Comparison of ENCODE assay signal across 2 cellular contexts in the genomic region with DNA sequence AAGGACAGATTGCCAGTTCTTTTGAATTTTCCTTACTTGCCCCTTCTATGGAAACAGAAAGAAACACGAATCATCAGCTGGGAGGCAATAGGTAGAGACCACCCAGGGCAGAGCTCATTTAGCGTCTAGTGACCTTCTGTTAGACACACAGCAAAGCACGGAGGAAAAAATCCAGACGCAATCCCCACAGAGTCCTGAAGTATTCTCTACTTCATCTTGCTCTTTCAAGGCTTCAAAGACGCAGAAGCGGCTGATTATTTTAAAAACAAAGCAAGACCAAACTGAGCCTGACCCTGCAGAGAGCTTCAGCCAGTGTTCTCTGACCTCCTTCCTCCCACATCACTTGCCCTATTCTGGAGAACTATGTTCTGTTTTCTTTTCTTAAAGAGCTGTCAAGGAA.
TF ChIP-seq lines count a peak whose summit lies in the region.

No MANE protein-coding gene starts in this region.

TF ChIP-seq in GM23338, 12 proteins besides CTCF, POLR2A, EP300 and RAD21:
- TF ChIP-seq POLR2AphosphoS5 (IDR thresholded peaks at IDR 0.05; ENCODE audit: low read depth) = no peak
- no peak for TF ChIP-seq ZNF114 (CRISPR knock-in tag; IDR thresholded peaks at IDR 0.05)
- TF ChIP-seq EZH2phosphoT487 (IDR thresholded peaks at IDR 0.05; ENCODE audit: unreplicated experiment) = no peak
- TF ChIP-seq ETS1 (IDR thresholded peaks at IDR 0.05) = no peak
- TF ChIP-seq, protein P1, sequence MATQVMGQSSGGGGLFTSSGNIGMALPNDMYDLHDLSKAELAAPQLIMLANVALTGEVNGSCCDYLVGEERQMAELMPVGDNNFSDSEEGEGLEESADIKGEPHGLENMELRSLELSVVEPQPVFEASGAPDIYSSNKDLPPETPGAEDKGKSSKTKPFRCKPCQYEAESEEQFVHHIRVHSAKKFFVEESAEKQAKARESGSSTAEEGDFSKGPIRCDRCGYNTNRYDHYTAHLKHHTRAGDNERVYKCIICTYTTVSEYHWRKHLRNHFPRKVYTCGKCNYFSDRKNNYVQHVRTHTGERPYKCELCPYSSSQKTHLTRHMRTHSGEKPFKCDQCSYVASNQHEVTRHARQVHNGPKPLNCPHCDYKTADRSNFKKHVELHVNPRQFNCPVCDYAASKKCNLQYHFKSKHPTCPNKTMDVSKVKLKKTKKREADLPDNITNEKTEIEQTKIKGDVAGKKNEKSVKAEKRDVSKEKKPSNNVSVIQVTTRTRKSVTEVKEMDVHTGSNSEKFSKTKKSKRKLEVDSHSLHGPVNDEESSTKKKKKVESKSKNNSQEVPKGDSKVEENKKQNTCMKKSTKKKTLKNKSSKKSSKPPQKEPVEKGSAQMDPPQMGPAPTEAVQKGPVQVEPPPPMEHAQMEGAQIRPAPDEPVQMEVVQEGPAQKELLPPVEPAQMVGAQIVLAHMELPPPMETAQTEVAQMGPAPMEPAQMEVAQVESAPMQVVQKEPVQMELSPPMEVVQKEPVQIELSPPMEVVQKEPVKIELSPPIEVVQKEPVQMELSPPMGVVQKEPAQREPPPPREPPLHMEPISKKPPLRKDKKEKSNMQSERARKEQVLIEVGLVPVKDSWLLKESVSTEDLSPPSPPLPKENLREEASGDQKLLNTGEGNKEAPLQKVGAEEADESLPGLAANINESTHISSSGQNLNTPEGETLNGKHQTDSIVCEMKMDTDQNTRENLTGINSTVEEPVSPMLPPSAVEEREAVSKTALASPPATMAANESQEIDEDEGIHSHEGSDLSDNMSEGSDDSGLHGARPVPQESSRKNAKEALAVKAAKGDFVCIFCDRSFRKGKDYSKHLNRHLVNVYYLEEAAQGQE (IDR thresholded peaks at IDR 0.05; ENCODE audit: unreplicated experiment) = no peak
- TF ChIP-seq, protein P2, sequence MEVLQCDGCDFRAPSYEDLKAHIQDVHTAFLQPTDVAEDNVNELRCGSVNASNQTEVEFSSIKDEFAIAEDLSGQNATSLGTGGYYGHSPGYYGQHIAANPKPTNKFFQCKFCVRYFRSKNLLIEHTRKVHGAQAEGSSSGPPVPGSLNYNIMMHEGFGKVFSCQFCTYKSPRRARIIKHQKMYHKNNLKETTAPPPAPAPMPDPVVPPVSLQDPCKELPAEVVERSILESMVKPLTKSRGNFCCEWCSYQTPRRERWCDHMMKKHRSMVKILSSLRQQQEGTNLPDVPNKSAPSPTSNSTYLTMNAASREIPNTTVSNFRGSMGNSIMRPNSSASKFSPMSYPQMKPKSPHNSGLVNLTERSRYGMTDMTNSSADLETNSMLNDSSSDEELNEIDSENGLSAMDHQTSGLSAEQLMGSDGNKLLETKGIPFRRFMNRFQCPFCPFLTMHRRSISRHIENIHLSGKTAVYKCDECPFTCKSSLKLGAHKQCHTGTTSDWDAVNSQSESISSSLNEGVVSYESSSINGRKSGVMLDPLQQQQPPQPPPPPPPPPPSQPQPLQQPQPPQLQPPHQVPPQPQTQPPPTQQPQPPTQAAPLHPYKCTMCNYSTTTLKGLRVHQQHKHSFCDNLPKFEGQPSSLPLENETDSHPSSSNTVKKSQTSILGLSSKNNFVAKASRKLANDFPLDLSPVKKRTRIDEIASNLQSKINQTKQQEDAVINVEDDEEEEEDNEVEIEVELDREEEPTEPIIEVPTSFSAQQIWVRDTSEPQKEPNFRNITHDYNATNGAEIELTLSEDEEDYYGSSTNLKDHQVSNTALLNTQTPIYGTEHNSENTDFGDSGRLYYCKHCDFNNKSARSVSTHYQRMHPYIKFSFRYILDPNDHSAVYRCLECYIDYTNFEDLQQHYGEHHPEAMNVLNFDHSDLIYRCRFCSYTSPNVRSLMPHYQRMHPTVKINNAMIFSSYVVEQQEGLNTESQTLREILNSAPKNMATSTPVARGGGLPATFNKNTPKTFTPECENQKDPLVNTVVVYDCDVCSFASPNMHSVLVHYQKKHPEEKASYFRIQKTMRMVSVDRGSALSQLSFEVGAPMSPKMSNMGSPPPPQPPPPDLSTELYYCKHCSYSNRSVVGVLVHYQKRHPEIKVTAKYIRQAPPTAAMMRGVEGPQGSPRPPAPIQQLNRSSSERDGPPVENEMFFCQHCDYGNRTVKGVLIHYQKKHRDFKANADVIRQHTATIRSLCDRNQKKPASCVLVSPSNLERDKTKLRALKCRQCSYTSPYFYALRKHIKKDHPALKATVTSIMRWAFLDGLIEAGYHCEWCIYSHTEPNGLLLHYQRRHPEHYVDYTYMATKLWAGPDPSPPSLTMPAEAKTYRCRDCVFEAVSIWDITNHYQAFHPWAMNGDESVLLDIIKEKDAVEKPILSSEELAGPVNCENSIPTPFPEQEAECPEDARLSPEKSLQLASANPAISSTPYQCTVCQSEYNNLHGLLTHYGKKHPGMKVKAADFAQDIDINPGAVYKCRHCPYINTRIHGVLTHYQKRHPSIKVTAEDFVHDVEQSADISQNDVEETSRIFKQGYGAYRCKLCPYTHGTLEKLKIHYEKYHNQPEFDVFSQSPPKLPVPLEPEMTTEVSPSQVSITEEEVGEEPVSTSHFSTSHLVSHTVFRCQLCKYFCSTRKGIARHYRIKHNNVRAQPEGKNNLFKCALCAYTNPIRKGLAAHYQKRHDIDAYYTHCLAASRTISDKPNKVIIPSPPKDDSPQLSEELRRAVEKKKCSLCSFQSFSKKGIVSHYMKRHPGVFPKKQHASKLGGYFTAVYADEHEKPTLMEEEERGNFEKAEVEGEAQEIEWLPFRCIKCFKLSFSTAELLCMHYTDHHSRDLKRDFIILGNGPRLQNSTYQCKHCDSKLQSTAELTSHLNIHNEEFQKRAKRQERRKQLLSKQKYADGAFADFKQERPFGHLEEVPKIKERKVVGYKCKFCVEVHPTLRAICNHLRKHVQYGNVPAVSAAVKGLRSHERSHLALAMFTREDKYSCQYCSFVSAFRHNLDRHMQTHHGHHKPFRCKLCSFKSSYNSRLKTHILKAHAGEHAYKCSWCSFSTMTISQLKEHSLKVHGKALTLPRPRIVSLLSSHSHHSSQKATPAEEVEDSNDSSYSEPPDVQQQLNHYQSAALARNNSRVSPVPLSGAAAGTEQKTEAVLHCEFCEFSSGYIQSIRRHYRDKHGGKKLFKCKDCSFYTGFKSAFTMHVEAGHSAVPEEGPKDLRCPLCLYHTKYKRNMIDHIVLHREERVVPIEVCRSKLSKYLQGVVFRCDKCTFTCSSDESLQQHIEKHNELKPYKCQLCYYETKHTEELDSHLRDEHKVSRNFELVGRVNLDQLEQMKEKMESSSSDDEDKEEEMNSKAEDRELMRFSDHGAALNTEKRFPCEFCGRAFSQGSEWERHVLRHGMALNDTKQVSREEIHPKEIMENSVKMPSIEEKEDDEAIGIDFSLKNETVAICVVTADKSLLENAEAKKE (CRISPR knock-in tag; IDR thresholded peaks at IDR 0.05) = no peak
- no peak for TF ChIP-seq ZNF331 (CRISPR knock-in tag; IDR thresholded peaks at IDR 0.05; ENCODE audit: low read depth)
- no peak for TF ChIP-seq CREB1 (CRISPR knock-in tag; IDR thresholded peaks at IDR 0.05; ENCODE audit: low read depth)

TF ChIP-seq in H1, 55 proteins besides CTCF, POLR2A, EP300 and RAD21:
- TF ChIP-seq BRCA1 (IDR thresholded peaks at IDR 0.05; ENCODE audit: low read depth, low read length) = no peak
- TF ChIP-seq TAF1 (IDR thresholded peaks at IDR 0.05; ENCODE audit: low read depth, low read length) = no peak
- no peak for TF ChIP-seq ZNF274 (IDR thresholded peaks at IDR 0.05; ENCODE audit: borderline replicate concordance, extremely low read depth, low read length)
- TF ChIP-seq POLR2AphosphoS5 (IDR thresholded peaks at IDR 0.05; ENCODE audit: low read depth, low read length) = no peak
- TF ChIP-seq CTBP2 (IDR thresholded peaks at IDR 0.05; ENCODE audit: borderline replicate concordance, insufficient read depth, insufficient read length, low read length) = no peak
- no peak for TF ChIP-seq GTF2F1 (IDR thresholded peaks at IDR 0.05; ENCODE audit: borderline replicate concordance, low read depth, low read length)
TF ChIP-seq in H1: peak in this region for 0.
